Comparison of ENCODE assay signal across 9 cellular contexts in genomic region chr4:22129454-22130075, GRCh38.
A peak's percentile ranks its signal among the peaks of the same experiment; 100 is the strongest.
DNase-seq lines count a peak whose midpoint lies in the region; ATAC-seq, FAIRE-seq and TF ChIP-seq lines count a peak whose summit lies in the region.
"Had no signal": no experiment of that assay in that cellular context is flagged by ENCODE, and none has a peak within 500 bp of the region (broad histone marks: within the 10 kb centered on the region; RNA-seq: fewer than 3 reads in every experiment).

No MANE protein-coding gene starts in this region.

- no peaks in the 10 kb centered on the region for H3K79me2 ChIP-seq in PC-3 (ENCODE audit: low read length)

- H3F3A ChIP-seq in PC-3 (ENCODE audit: low read length, unreplicated experiment): no peaks in the 10 kb centered on the region

- H3K4me3 ChIP-seq in PC-3 (ENCODE audit: low read length): no peak overlapping the region
- no peak overlapping the region for H3K4me3 ChIP-seq in fibroblast of mammary gland (ENCODE audit: control insufficient read depth, low read depth, low read length)

- H3K27me3 Mint-ChIP-seq in stimulated activated naive CD8-positive, alpha-beta T cell treated with anti-CD3 and anti-CD28 coated beads, Interleukin-15, amount 100 ng/mL, for 72 hours: no peaks in the 10 kb centered on the region

- H3K4me2 ChIP-seq in PC-3 (ENCODE audit: low read length): no peak overlapping the region

- intact Hi-C loops in PC-3 (cut with micrococcal nuclease): loop anchor here (1.0 kb wide), 3 partner anchors 228 to 338 kb away; no protein-coding TSS in a partner anchor

- H3K9me2 ChIP-seq in PC-3 (replicated peaks; ENCODE audit: low read length): no peaks in the 10 kb centered on the region

- no peaks in the 10 kb centered on the region for H3K4me1 ChIP-seq in PC-3 (ENCODE audit: insufficient read depth, low read length)

- no peaks in the 10 kb centered on the region for H3K36me3 ChIP-seq in PC-3 (ENCODE audit: low read depth, low read length)

- no peak overlapping the region for H2AFZ ChIP-seq in PC-3 (ENCODE audit: low read length)

- H3K27me3 ChIP-seq in PC-3 (ENCODE audit: low read length): no peaks in the 10 kb centered on the region

- POLR2A ChIA-PET in PC-3 (lab: Charles Lee; ENCODE audit: unreplicated experiment): no interaction called here

- no peak overlapping the region for H3K4me3 Mint-ChIP-seq in stimulated activated naive CD8-positive, alpha-beta T cell treated with anti-CD3 and anti-CD28 coated beads, Interleukin-15, amount 100 ng/mL, for 72 hours

- FAIRE-seq in H54 (lab: Jason Lieb, UNC): no peak

- DNase-seq in AML-193 (lab: John Stamatoyannopoulos, UW) (peak; percentile 1 to 7), GM20000 (ENCODE audit: low spot score) (peak; percentile 5), PC-3 (peak; percentile 69), fibroblast of mammary gland (ENCODE audit: low read depth) (peak; percentile 65), H54 (ENCODE audit: insufficient read length, low spot score) (no peak)
- DNase-seq in stimulated activated naive CD8-positive, alpha-beta T cell treated with anti-CD3 and anti-CD28 coated beads, Interleukin-15, amount 100 ng/mL, for 72 hours: peak; percentile 10 to 16

- H3K27ac ChIP-seq in PC-3 (ENCODE audit: low read length): no peak overlapping the region
- H3K27ac ChIP-seq: epithelial cell of prostate had no signal

- no peak for TF ChIP-seq POLR2A in H54 (IDR thresholded peaks at IDR 0.05; ENCODE audit: low read depth, low read length)

- H3K4me1 Mint-ChIP-seq in stimulated activated naive CD8-positive, alpha-beta T cell treated with anti-CD3 and anti-CD28 coated beads, Interleukin-15, amount 100 ng/mL, for 72 hours: no peaks in the 10 kb centered on the region

- no peak overlapping the region for H3K27ac Mint-ChIP-seq in stimulated activated naive CD8-positive, alpha-beta T cell treated with anti-CD3 and anti-CD28 coated beads, Interleukin-15, amount 100 ng/mL, for 72 hours

- H3K9ac ChIP-seq in PC-3 (ENCODE audit: low read length): no peak overlapping the region

- no peaks in the 10 kb centered on the region for H4K20me1 ChIP-seq in PC-3 (ENCODE audit: low read length)

- CTCF ChIA-PET in PC-3 (lab: Charles Lee): interaction anchor here (1.0 to 1.2 kb wide), 2 partner anchors 228 to 260 kb away, joined by 3 to 5 read pairs; no protein-coding TSS in a partner anchor

- TF ChIP-seq CTCF in GM20000 (IDR thresholded peaks at IDR 0.05; ENCODE audit: extremely low read depth, missing control alignments) (no peak), PC-3 (conservative IDR thresholded peaks at IDR 0.05; ENCODE audit: low read depth, low read length) (peak; percentile 74), fibroblast of mammary gland (conservative IDR thresholded peaks at IDR 0.05; ENCODE audit: control insufficient read depth, insufficient read depth, low read depth, low read length) (peak; percentile 84)

- peaks cover 5 to 6% of the 10 kb centered on the region in 2 donors for H3K9me3 Mint-ChIP-seq in stimulated activated naive CD8-positive, alpha-beta T cell treated with anti-CD3 and anti-CD28 coated beads, Interleukin-15, amount 100 ng/mL, for 72 hours

- no peaks in the 10 kb centered on the region for H3K9me3 ChIP-seq in PC-3 (ENCODE audit: low read length)

- ATAC-seq in PC-3 (peak; percentile 33; the same call in 1 of the 2 replicates), HG02970 (IDR thresholded peaks at IDR 0.05; ENCODE audit: low FRiP score, unreplicated experiment) (no peak), HG02642 (IDR thresholded peaks at IDR 0.05; ENCODE audit: poor library complexity, unreplicated experiment) (no peak)
- no peak for ATAC-seq in stimulated activated naive CD8-positive, alpha-beta T cell treated with anti-CD3 and anti-CD28 coated beads, Interleukin-15, amount 100 ng/mL, for 72 hours

- BruUV-seq in PC-3 (replicated peaks; lab: Mats Ljungman, UMichigan): no TSS peak
